Comparison of ENCODE assay signal across 18 cellular contexts in the genomic region with DNA sequence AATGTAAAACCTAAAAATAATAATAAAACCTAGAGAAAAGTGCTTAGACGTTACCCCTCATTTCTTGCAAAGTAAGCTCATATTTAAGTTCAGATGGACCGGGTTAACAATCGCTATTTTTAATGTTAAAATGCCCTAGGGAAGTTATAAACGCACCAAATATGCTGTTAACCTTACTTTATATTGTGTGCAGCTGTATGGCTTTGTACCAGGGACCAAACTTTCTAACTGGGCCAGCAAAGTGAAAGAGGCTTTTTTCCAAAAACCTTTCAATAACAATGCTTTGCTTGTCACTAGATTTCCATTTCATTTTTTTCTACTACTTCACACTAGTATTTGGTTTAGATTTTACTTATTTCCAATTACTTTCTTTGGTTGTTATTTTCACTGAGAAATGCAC.
"Had no signal": no experiment of that assay in that cellular context is flagged by ENCODE, and none has a peak within 500 bp of the region (broad histone marks: within the 10 kb centered on the region; RNA-seq: fewer than 3 reads in every experiment).

No MANE protein-coding gene starts in this region.

- H3K36me3 ChIP-seq: gastroesophageal sphincter, neutrophil, suprapubic skin, transverse colon had no signal

- DNase-seq: activated CD4-positive, alpha-beta T cell treated with anti-CD3 and anti-CD28 coated beads, Interleukin-2, amount 10 ng/mL, durations not matched to agents 7 days and 5 days; activated CD4-positive, CD25-positive, alpha-beta regulatory T cell treated with anti-CD3 and anti-CD28 coated beads, Interleukin-2, amount 50 U/mL, for 72 hours; activated CD8-positive, alpha-beta memory T cell treated with anti-CD3 and anti-CD28 coated beads, Interleukin-2, amount 10 ng/mL, durations not matched to agents 7 days and 5 days; activated CD8-positive, alpha-beta T cell treated with anti-CD3 and anti-CD28 coated beads for 36 hours; activated gamma-delta T cell treated with Interleukin-2 at 50 U/mL for 16 hours; aorta; effector CD4-positive, alpha-beta T cell; erythroblast; head of caudate nucleus; right cardiac atrium; stimulated activated CD4-positive, alpha-beta T cell treated with anti-CD3 and anti-CD28 coated beads, Interleukin-12 subunit alpha, Interleukin-12 subunit beta, amount 100 ng/mL, for 4 hours; stimulated activated CD4-positive, alpha-beta T cell treated with anti-CD3 and anti-CD28 coated beads, Interleukin-1b, Interleukin-23, amount 100 ng/mL, for 48 hours; transverse colon had no signal

- H3K27ac ChIP-seq: gastroesophageal sphincter, neutrophil, parathyroid adenoma, suprapubic skin, transverse colon, VCaP had no signal

- H3K9me3 ChIP-seq: gastroesophageal sphincter, neutrophil, suprapubic skin, transverse colon had no signal

- H3K9ac ChIP-seq: parathyroid adenoma had no signal

- H3K4me1 ChIP-seq: gastroesophageal sphincter, parathyroid adenoma had no signal

- H3K27me3 ChIP-seq: gastroesophageal sphincter, neutrophil, suprapubic skin, transverse colon had no signal

- H3K4me3 ChIP-seq: gastroesophageal sphincter, suprapubic skin, transverse colon had no signal

- ATAC-seq: activated CD8-positive, alpha-beta memory T cell treated with anti-CD3 and anti-CD28 coated beads, Interleukin-2, amount 10 ng/mL, durations not matched to agents 7 days and 5 days; activated CD8-positive, alpha-beta T cell treated with anti-CD3 and anti-CD28 coated beads for 36 hours; gastroesophageal sphincter; right cardiac atrium had no signal
